Comparison of ENCODE assay signal across 8 cellular contexts in the genomic region with DNA sequence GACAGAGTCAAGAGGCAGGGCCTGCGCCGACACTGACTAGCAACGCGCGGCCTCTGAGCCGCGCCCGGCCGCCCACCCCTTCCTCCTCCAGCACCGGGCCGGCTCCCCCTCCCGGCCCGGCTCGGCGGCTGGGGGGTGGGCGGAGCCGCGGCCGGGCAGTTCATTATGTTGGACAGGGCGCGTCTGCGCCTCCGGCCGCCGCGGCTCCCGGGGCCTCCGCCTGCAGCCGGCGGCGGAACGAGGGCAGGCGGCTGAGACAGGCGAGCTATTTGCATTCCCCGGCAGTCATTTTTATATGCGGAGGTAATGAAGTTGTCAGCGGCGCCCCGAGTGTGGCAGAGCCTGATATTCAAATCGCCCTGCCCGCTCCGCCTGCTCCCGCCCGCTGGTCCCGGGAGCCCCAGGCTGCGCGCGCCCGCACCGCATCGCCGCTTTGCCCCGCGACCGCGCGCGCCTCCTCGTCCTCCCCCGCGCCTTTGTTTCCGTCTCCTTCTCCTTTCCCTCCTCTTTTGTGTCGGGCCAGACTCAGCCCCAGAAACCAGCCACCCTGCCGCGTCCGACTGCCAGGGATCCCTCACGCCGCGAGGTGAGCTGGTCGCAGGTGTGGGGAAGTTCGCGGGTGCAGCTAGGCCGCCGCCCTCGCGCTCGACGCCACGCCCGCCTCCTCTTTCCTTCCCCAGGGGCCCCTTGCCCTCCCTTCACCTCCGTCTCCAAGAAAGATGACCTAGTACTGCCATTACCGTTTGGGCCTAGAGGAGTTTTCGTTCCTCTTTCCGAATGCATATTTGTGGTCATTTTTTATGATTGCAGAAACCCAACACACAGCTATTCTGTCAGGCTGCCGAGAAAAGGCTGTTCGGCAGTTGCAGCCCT.
A peak's percentile ranks its signal among the peaks of the same experiment; 100 is the strongest.
DNase-seq lines count a peak whose midpoint lies in the region; ATAC-seq lines count a peak whose summit lies in the region.

No MANE protein-coding gene starts in this region.

- H3K4me1 Mint-ChIP-seq in CD4-positive, alpha-beta memory T cell: peaks cover 6 to 11% (median 9%) of the 10 kb centered on the region in 4 donors
- peaks cover 14% of the 10 kb centered on the region for H3K4me1 Mint-ChIP-seq in activated CD4-positive, alpha-beta memory T cell treated with anti-CD3 and anti-CD28 coated beads, Interleukin-2, amount 10 ng/mL, durations not matched to agents 7 days and 5 days

- H3K4me1 ChIP-seq in CD4-positive, alpha-beta memory T cell (ENCODE audit: insufficient read depth, low read length): peaks cover 13% of the 10 kb centered on the region
- peaks cover 8 to 18% of the 10 kb centered on the region in 2 donors for H3K4me1 ChIP-seq in mucosa of rectum (ENCODE audit: control insufficient read depth in 2 of 2, insufficient read depth in 2 of 2, low read length in 2 of 2)

- ATAC-seq in GM19035 (IDR thresholded peaks at IDR 0.05; ENCODE audit: unreplicated experiment) (peak; percentile 87), HG03135 (IDR thresholded peaks at IDR 0.05; ENCODE audit: unreplicated experiment) (peak; percentile 86), esophagus mucosa (peak; percentile 80)

- no peaks in the 10 kb centered on the region for H3K36me3 Mint-ChIP-seq in CD4-positive, alpha-beta memory T cell
- H3K36me3 Mint-ChIP-seq in activated CD4-positive, alpha-beta memory T cell treated with anti-CD3 and anti-CD28 coated beads, Interleukin-2, amount 10 ng/mL, durations not matched to agents 7 days and 5 days (ENCODE audit: low read depth): no peaks in the 10 kb centered on the region

- no peak for DNase-seq in CD4-positive, alpha-beta memory T cell
- DNase-seq in NCI-H226 (peak; percentile 79), stromal cell of bone marrow (ENCODE audit: low read depth) (peak; percentile 31)
- peak; percentile 25 for DNase-seq in activated CD4-positive, alpha-beta memory T cell treated with anti-CD3 and anti-CD28 coated beads, Interleukin-2, amount 10 ng/mL, durations not matched to agents 7 days and 5 days

- peak overlapping the region; percentile 64 to 84 for H3K9ac ChIP-seq in mucosa of rectum (ENCODE audit: low read depth in 1 of 2, low read length in 2 of 2)

- peaks cover 30 to 42% of the 10 kb centered on the region in 2 donors for H3K27me3 Mint-ChIP-seq in CD4-positive, alpha-beta memory T cell
- peaks cover 51% of the 10 kb centered on the region for H3K27me3 Mint-ChIP-seq in activated CD4-positive, alpha-beta memory T cell treated with anti-CD3 and anti-CD28 coated beads, Interleukin-2, amount 10 ng/mL, durations not matched to agents 7 days and 5 days

- peak overlapping the region in 1 of 2 donors; percentile 47 for H3K4me3 ChIP-seq in CD4-positive, alpha-beta memory T cell (ENCODE audit: low read length in 2 of 2)
- H3K4me3 ChIP-seq in mucosa of rectum (ENCODE audit: low read length in 2 of 2): peak overlapping the region; percentile 76

- intact Hi-C loops in CD4-positive, alpha-beta memory T cell (cut with micrococcal nuclease): no loop called here

- peaks cover 0 to 4% (median 0%) of the 10 kb centered on the region in 8 donors for H3K9me3 Mint-ChIP-seq in CD4-positive, alpha-beta memory T cell
- no peaks in the 10 kb centered on the region for H3K9me3 Mint-ChIP-seq in activated CD4-positive, alpha-beta memory T cell treated with anti-CD3 and anti-CD28 coated beads, Interleukin-2, amount 10 ng/mL, durations not matched to agents 7 days and 5 days

- peaks cover 4% of the 10 kb centered on the region for H3K27me3 ChIP-seq in CD4-positive, alpha-beta memory T cell (ENCODE audit: insufficient read depth, low read length)
- H3K27me3 ChIP-seq in mucosa of rectum (ENCODE audit: control insufficient read depth in 2 of 2, insufficient read depth in 2 of 2, low read length in 2 of 2): no peaks in the 10 kb centered on the region

- no peak overlapping the region for H3K27ac ChIP-seq in CD4-positive, alpha-beta memory T cell (ENCODE audit: low read depth, low read length)
- peak overlapping the region; percentile 85 to 86 for H3K27ac ChIP-seq in mucosa of rectum (ENCODE audit: low read depth in 2 of 2, low read length in 2 of 2)

- peak overlapping the region; percentile 85 to 93 (median 88) for H3K4me3 Mint-ChIP-seq in CD4-positive, alpha-beta memory T cell
- peak overlapping the region; percentile 86 for H3K4me3 Mint-ChIP-seq in activated CD4-positive, alpha-beta memory T cell treated with anti-CD3 and anti-CD28 coated beads, Interleukin-2, amount 10 ng/mL, durations not matched to agents 7 days and 5 days

- no peaks in the 10 kb centered on the region for H3K9me3 ChIP-seq in CD4-positive, alpha-beta memory T cell (ENCODE audit: control insufficient read depth in 1 of 2, low read length in 2 of 2)
- no peaks in the 10 kb centered on the region for H3K9me3 ChIP-seq in mucosa of rectum (ENCODE audit: control insufficient read depth in 2 of 2, low read length in 2 of 2)

- H3K27ac Mint-ChIP-seq in CD4-positive, alpha-beta memory T cell: peak overlapping the region in 1 of 7 donors; percentile 16
- H3K27ac Mint-ChIP-seq in activated CD4-positive, alpha-beta memory T cell treated with anti-CD3 and anti-CD28 coated beads, Interleukin-2, amount 10 ng/mL, durations not matched to agents 7 days and 5 days: no peak overlapping the region

- H3K36me3 ChIP-seq in CD4-positive, alpha-beta memory T cell (ENCODE audit: insufficient read depth, low read length): no peaks in the 10 kb centered on the region
- H3K36me3 ChIP-seq in mucosa of rectum (ENCODE audit: control insufficient read depth in 2 of 2, insufficient read depth in 2 of 2, low read length in 2 of 2): no peaks in the 10 kb centered on the region

- POLR2A ChIA-PET in CD4-positive, alpha-beta memory T cell (lab: Charles Lee; ENCODE audit: partially characterized antibody): no interaction called here
- POLR2A ChIA-PET in activated CD4-positive, alpha-beta memory T cell treated with anti-CD3 and anti-CD28 coated beads, Interleukin-2, amount 10 ng/mL, durations not matched to agents 7 days and 5 days (lab: Charles Lee): no interaction called here

- CTCF ChIA-PET in CD4-positive, alpha-beta memory T cell (lab: Charles Lee; ENCODE audit: partially characterized antibody): interaction anchor here (1.5 kb wide), 1 partner anchor 29 kb away, joined by 3 read pairs; no protein-coding TSS in a partner anchor
- CTCF ChIA-PET in activated CD4-positive, alpha-beta memory T cell treated with anti-CD3 and anti-CD28 coated beads, Interleukin-2, amount 10 ng/mL, durations not matched to agents 7 days and 5 days (lab: Charles Lee): interaction anchor here (0.9 to 1.8 kb wide), 3 partner anchors 10 to 29 kb away, joined by 3 to 7 read pairs (median 5); no protein-coding TSS in a partner anchor

Comparison
In these comparisons a context has a peak if more than half of its experiments do, and no peak if none do; other contexts are left out.
1. DNase-seq: peak in NCI-H226 (single experiment), activated CD4-positive, alpha-beta memory T cell treated with anti-CD3 and anti-CD28 coated beads, Interleukin-2, amount 10 ng/mL, durations not matched to agents 7 days and 5 days (single experiment) and stromal cell of bone marrow (single experiment); none in CD4-positive, alpha-beta memory T cell (0 of 5).
2. Peak in every context shown above with its lines, with median percentiles within 50 percentile points of each other: ATAC-seq.